26 cellular contexts compared by ENCODE assay signal in the genomic region with DNA sequence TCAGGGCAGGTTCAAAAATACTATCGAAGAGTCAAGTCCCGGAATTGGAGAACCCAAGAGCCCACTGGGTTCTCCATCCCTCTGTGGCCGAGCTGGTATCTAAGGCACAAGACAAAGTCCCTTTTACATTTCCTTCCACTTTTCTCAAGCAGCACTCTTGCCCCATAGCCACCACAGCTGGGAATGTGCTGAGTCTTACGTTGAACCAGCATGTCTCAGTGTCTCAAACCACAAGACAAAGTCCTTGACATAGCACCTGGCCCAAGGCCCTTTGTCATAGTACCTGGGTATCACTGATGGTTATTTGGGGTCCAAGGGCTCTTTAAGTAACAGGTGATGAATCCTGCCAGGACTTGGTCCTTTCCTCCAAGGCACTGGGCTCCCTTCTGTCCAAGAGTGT.
"Had no signal": no experiment of that assay in that cellular context is flagged by ENCODE, and none has a peak within 500 bp of the region (broad histone marks: within the 10 kb centered on the region; RNA-seq: fewer than 3 reads in every experiment).

No MANE protein-coding gene starts in this region.

- H3K27ac Mint-ChIP-seq: activated CD4-positive, alpha-beta memory T cell treated with anti-CD3 and anti-CD28 coated beads, Interleukin-2, amount 10 ng/mL, durations not matched to agents 7 days and 5 days; activated CD4-positive, alpha-beta T cell treated with anti-CD3 and anti-CD28 coated beads, Interleukin-2, amount 10 ng/mL, durations not matched to agents 7 days and 5 days; activated naive CD4-positive, alpha-beta T cell treated with anti-CD3 and anti-CD28 coated beads, Interleukin-2, amount 10 ng/mL, durations not matched to agents 7 days and 5 days; activated naive CD4-positive, alpha-beta T cell treated with anti-CD3 and anti-CD28 coated beads, Interleukin-2, amount 50 U/mL, for 72 hours; activated naive CD8-positive, alpha-beta T cell treated with anti-CD3 and anti-CD28 coated beads, Interleukin-2, amount 10 ng/mL, durations not matched to agents 7 days and 5 days; activated T-cell treated with anti-CD3 and anti-CD28 coated beads, Interleukin-2, amount 50 U/mL, for 24 hours; activated T-cell treated with anti-CD3 and anti-CD28 coated beads, Interleukin-2, amount 50 U/mL, for 72 hours; dendritic cell treated with granulocyte-macrophage colony-stimulating factor and Interleukin-4, amounts not matched to agents 40 ng/mL and 50 ng/mL, for 4 days; endodermal cell; WTC11 had no signal

- H3K27me3 Mint-ChIP-seq: activated CD4-positive, alpha-beta memory T cell treated with anti-CD3 and anti-CD28 coated beads, Interleukin-2, amount 10 ng/mL, durations not matched to agents 7 days and 5 days; activated CD4-positive, alpha-beta T cell treated with anti-CD3 and anti-CD28 coated beads, Interleukin-2, amount 10 ng/mL, durations not matched to agents 7 days and 5 days; activated naive CD4-positive, alpha-beta T cell treated with anti-CD3 and anti-CD28 coated beads, Interleukin-2, amount 10 ng/mL, durations not matched to agents 7 days and 5 days; activated naive CD8-positive, alpha-beta T cell treated with anti-CD3 and anti-CD28 coated beads, Interleukin-2, amount 10 ng/mL, durations not matched to agents 7 days and 5 days; central memory CD8-positive, alpha-beta T cell; dendritic cell treated with granulocyte-macrophage colony-stimulating factor and Interleukin-4, amounts not matched to agents 40 ng/mL and 50 ng/mL, for 4 days had no signal

- DNase-seq: activated CD4-positive, alpha-beta memory T cell treated with anti-CD3 and anti-CD28 coated beads, Interleukin-2, amount 10 ng/mL, durations not matched to agents 7 days and 5 days; activated CD4-positive, alpha-beta T cell treated with anti-CD3 and anti-CD28 coated beads for 1 hour; activated CD4-positive, alpha-beta T cell treated with anti-CD3 and anti-CD28 coated beads for 4 hours; activated CD4-positive, alpha-beta T cell treated with anti-CD3 and anti-CD28 coated beads, Interleukin-2, amount 10 ng/mL, durations not matched to agents 7 days and 5 days; activated CD4-positive, alpha-beta T cell treated with anti-CD3 and anti-CD28 coated beads, Interleukin-2, amount 50 U/mL, for 4 hours; activated CD8-positive, alpha-beta memory T cell treated with anti-CD3 and anti-CD28 coated beads, Interleukin-2, amount 50 U/mL, for 48 hours; activated gamma-delta T cell; activated naive CD4-positive, alpha-beta T cell; activated naive CD4-positive, alpha-beta T cell treated with anti-CD3 and anti-CD28 coated beads, Interleukin-2, amount 10 ng/mL, durations not matched to agents 7 days and 5 days; activated naive CD8-positive, alpha-beta T cell treated with anti-CD3 and anti-CD28 coated beads, Interleukin-2, amount 10 ng/mL, durations not matched to agents 7 days and 5 days; activated T-cell treated with anti-CD3 and anti-CD28 coated beads for 4 hours; activated T-cell treated with anti-CD3 and anti-CD28 coated beads, Interleukin-2, amount 50 U/mL, for 24 hours; brain microvascular endothelial cell; dorsolateral prefrontal cortex; effector memory CD4-positive, alpha-beta T cell; foreskin fibroblast; head of caudate nucleus; T-helper 2 cell had no signal

- H3K36me3 ChIP-seq: brain microvascular endothelial cell had no signal

- H3K4me3 Mint-ChIP-seq: activated CD4-positive, alpha-beta memory T cell treated with anti-CD3 and anti-CD28 coated beads, Interleukin-2, amount 10 ng/mL, durations not matched to agents 7 days and 5 days; activated CD4-positive, alpha-beta T cell treated with anti-CD3 and anti-CD28 coated beads, Interleukin-2, amount 10 ng/mL, durations not matched to agents 7 days and 5 days; activated naive CD4-positive, alpha-beta T cell treated with anti-CD3 and anti-CD28 coated beads, Interleukin-2, amount 10 ng/mL, durations not matched to agents 7 days and 5 days; activated naive CD8-positive, alpha-beta T cell treated with anti-CD3 and anti-CD28 coated beads, Interleukin-2, amount 10 ng/mL, durations not matched to agents 7 days and 5 days; activated T-cell treated with anti-CD3 and anti-CD28 coated beads, Interleukin-2, amount 50 U/mL, for 24 hours; activated T-cell treated with anti-CD3 and anti-CD28 coated beads, Interleukin-2, amount 50 U/mL, for 72 hours; central memory CD8-positive, alpha-beta T cell; dendritic cell treated with granulocyte-macrophage colony-stimulating factor and Interleukin-4, amounts not matched to agents 40 ng/mL and 50 ng/mL, for 4 days; endodermal cell; WTC11 had no signal

- H3K27me3 ChIP-seq: brain microvascular endothelial cell had no signal

- H3K27ac ChIP-seq: brain microvascular endothelial cell, coronary artery, dorsolateral prefrontal cortex, VCaP had no signal

- H3K9me3 Mint-ChIP-seq: activated CD4-positive, alpha-beta memory T cell treated with anti-CD3 and anti-CD28 coated beads, Interleukin-2, amount 10 ng/mL, durations not matched to agents 7 days and 5 days; activated naive CD8-positive, alpha-beta T cell treated with anti-CD3 and anti-CD28 coated beads, Interleukin-2, amount 10 ng/mL, durations not matched to agents 7 days and 5 days; endodermal cell had no signal

- H3K4me1 Mint-ChIP-seq: activated CD4-positive, alpha-beta memory T cell treated with anti-CD3 and anti-CD28 coated beads, Interleukin-2, amount 10 ng/mL, durations not matched to agents 7 days and 5 days; activated CD4-positive, alpha-beta T cell treated with anti-CD3 and anti-CD28 coated beads, Interleukin-2, amount 10 ng/mL, durations not matched to agents 7 days and 5 days; activated naive CD4-positive, alpha-beta T cell treated with anti-CD3 and anti-CD28 coated beads, Interleukin-2, amount 10 ng/mL, durations not matched to agents 7 days and 5 days; activated naive CD8-positive, alpha-beta T cell treated with anti-CD3 and anti-CD28 coated beads, Interleukin-2, amount 10 ng/mL, durations not matched to agents 7 days and 5 days; central memory CD8-positive, alpha-beta T cell; endodermal cell; WTC11 had no signal

- H3K36me3 Mint-ChIP-seq: activated naive CD4-positive, alpha-beta T cell treated with anti-CD3 and anti-CD28 coated beads, Interleukin-2, amount 10 ng/mL, durations not matched to agents 7 days and 5 days; activated naive CD4-positive, alpha-beta T cell treated with anti-CD3 and anti-CD28 coated beads, Interleukin-2, amount 50 U/mL, for 72 hours; activated naive CD8-positive, alpha-beta T cell treated with anti-CD3 and anti-CD28 coated beads, Interleukin-2, amount 10 ng/mL, durations not matched to agents 7 days and 5 days; WTC11 had no signal

- H3K4me3 ChIP-seq: coronary artery, dorsolateral prefrontal cortex had no signal
